23 cellular contexts compared by ENCODE assay signal in genomic region chr12:108797677-108798076, GRCh38. TPM values are rescaled to one million over a fixed set of nuclear protein-coding genes. Genes with fewer than 3 reads are reported as not detected.
DNase-seq lines count a peak whose midpoint lies in the region; ATAC-seq and TF ChIP-seq lines count a peak whose summit lies in the region.
"Had no signal": no experiment of that assay in that cellular context is flagged by ENCODE, and none has a peak within 500 bp of the region (broad histone marks: within the 10 kb centered on the region; RNA-seq: fewer than 3 reads in every experiment).

No MANE protein-coding gene starts in this region.

- peaks cover 70% of the 10 kb centered on the region for H3K36me3 ChIP-seq in left ventricle myocardium inferior
- no peaks in the 10 kb centered on the region for H3K36me3 ChIP-seq in uterus

- DNase-seq in left ventricle myocardium inferior (no peak), cardiac septum (ENCODE audit: low spot score) (no peak), endothelial cell (ENCODE audit: low spot score) (no peak), myocyte (ENCODE audit: low read depth) (peak; percentile 42), uterus (no peak), progenitor cell of endocrine pancreas (ENCODE audit: low spot score, unreplicated experiment) (no peak), NCI-H1105 treated with DMSO at 0.1 percent for 48 hours (lab: John Stamatoyannopoulos, UW) (no peak)
- DNase-seq: BE2C; CD8-positive, alpha-beta memory T cell; DMS79 treated with DMSO at 0.1 percent for 48 hours; NCI-H1048; NCI-H146; NCI-H2081; NCI-H510A treated with DMSO at 0.1 percent for 48 hours; NCI-H82 had no signal

- no peak overlapping the region for H3K4me3 ChIP-seq in left ventricle myocardium inferior
- H3K4me3 ChIP-seq in uterus: no peak overlapping the region
- H3K4me3 ChIP-seq: GM12878, GM23338 had no signal

- H3K36me3 Mint-ChIP-seq in endothelial cell (ENCODE audit: low read depth, unreplicated experiment) (peaks cover 56% of the 10 kb centered on the region), progenitor cell of endocrine pancreas (ENCODE audit: insufficient read depth) (peaks cover 24% of the 10 kb centered on the region)

- H3K27me3 Mint-ChIP-seq in endothelial cell (ENCODE audit: unreplicated experiment) (peaks cover 3% of the 10 kb centered on the region), progenitor cell of endocrine pancreas (no peaks in the 10 kb centered on the region)
- H3K27me3 Mint-ChIP-seq: CD8-positive, alpha-beta memory T cell had no signal

- H3K4me1 Mint-ChIP-seq in endothelial cell (ENCODE audit: unreplicated experiment): peaks cover 24% of the 10 kb centered on the region
- H3K4me1 Mint-ChIP-seq in progenitor cell of endocrine pancreas (ENCODE audit: low read depth): peaks cover 4% of the 10 kb centered on the region
- H3K4me1 Mint-ChIP-seq: CD8-positive, alpha-beta memory T cell had no signal

- no peak for TF ChIP-seq CTCF in left ventricle myocardium inferior (IDR thresholded peaks at IDR 0.05; ENCODE audit: borderline replicate concordance)
- TF ChIP-seq CTCF in endothelial cell (IDR thresholded peaks at IDR 0.05; ENCODE audit: unreplicated experiment): no peak
- TF ChIP-seq CTCF in uterus (IDR thresholded peaks at IDR 0.05): no peak
- no peak for TF ChIP-seq CTCF in progenitor cell of endocrine pancreas (IDR thresholded peaks at IDR 0.05; ENCODE audit: unreplicated experiment)

- H3K4me1 ChIP-seq in left ventricle myocardium inferior (peaks cover 72% of the 10 kb centered on the region), uterus (peaks cover 0 to 5% of the 10 kb centered on the region in 2 donors)
- H3K4me1 ChIP-seq: BE2C had no signal

- H3K27ac ChIP-seq in left ventricle myocardium inferior (replicated peaks): peak overlapping the region; percentile 92
- peak overlapping the region; percentile 96 for H3K27ac ChIP-seq in uterus
- H3K27ac ChIP-seq: 22Rv1, KMS-11 had no signal

- no peak for ATAC-seq in HG03108 (IDR thresholded peaks at IDR 0.05; ENCODE audit: unreplicated experiment)
- ATAC-seq: GM12878, GM23338, HepG2, Panc1, Right ventricle myocardium inferior had no signal

- H3K9me3 Mint-ChIP-seq in endothelial cell (ENCODE audit: unreplicated experiment): no peaks in the 10 kb centered on the region
- no peaks in the 10 kb centered on the region for H3K9me3 Mint-ChIP-seq in progenitor cell of endocrine pancreas (ENCODE audit: low read depth)
- H3K9me3 Mint-ChIP-seq: CD8-positive, alpha-beta memory T cell had no signal

- H3K9me3 ChIP-seq in left ventricle myocardium inferior (replicated peaks): no peaks in the 10 kb centered on the region
- no peaks in the 10 kb centered on the region for H3K9me3 ChIP-seq in uterus
- H3K9me3 ChIP-seq: BE2C had no signal

- peak overlapping the region; percentile 34 for H3K4me3 Mint-ChIP-seq in endothelial cell (ENCODE audit: unreplicated experiment)
- no peak overlapping the region for H3K4me3 Mint-ChIP-seq in progenitor cell of endocrine pancreas (ENCODE audit: low read depth)
- H3K4me3 Mint-ChIP-seq: CD8-positive, alpha-beta memory T cell; GM23338 had no signal

- no peak overlapping the region for H3K27ac Mint-ChIP-seq in endothelial cell (ENCODE audit: unreplicated experiment)
- H3K27ac Mint-ChIP-seq in progenitor cell of endocrine pancreas: no peak overlapping the region
- H3K27ac Mint-ChIP-seq: GM23338 had no signal

- TF ChIP-seq POLR2A in uterus (IDR thresholded peaks at IDR 0.05): no peak

- intact Hi-C loops in left ventricle myocardium inferior (cut with micrococcal nuclease): no loop called here
- intact Hi-C loops in cardiac septum (cut with DNase I): no loop called here
- intact Hi-C loops in uterus (cut with DNase I; ENCODE audit: low total_unique reads): no loop called here

- H3K27me3 ChIP-seq in left ventricle myocardium inferior (ENCODE audit: low read depth): no peaks in the 10 kb centered on the region
- H3K27me3 ChIP-seq in uterus: no peaks in the 10 kb centered on the region
- H3K27me3 ChIP-seq: BE2C had no signal

RNA-seq across cellular contexts. Expression of gene SSH1, which starts 59.7 kb away (rescaled TPM):
- total RNA-seq in left ventricle myocardium inferior (30.1 TPM), cardiac septum (50.6 TPM), endothelial cell (ENCODE audit: unreplicated experiment) (67.5 TPM), myocyte (12.2 and 14.3 TPM in 2 replicates), uterus (10 to 100 TPM in 2 of 4 donors, 1 to 10 TPM in 2; 8.7 to 55.4 (median 10.7) TPM), progenitor cell of endocrine pancreas (37.2 and 38.8 TPM in 2 replicates)
- polyA plus RNA-seq in myocyte (2012): 37.7 TPM
